In genomic region chr12:67522222-67522621, GRCh38 we compare ENCODE assay signal across 15 cellular contexts.
DNase-seq lines count a peak whose midpoint lies in the region; ATAC-seq and TF ChIP-seq lines count a peak whose summit lies in the region.
"Had no signal": no experiment of that assay in that cellular context is flagged by ENCODE, and none has a peak within 500 bp of the region (broad histone marks: within the 10 kb centered on the region; RNA-seq: fewer than 3 reads in every experiment).

No MANE protein-coding gene starts in this region.

- H4K91ac ChIP-seq in H9 (ENCODE audit: insufficient read length, low read depth, low read length) (no peak overlapping the region), trophoblast cell (ENCODE audit: low read depth, low read length) (no peak overlapping the region)

- no peak overlapping the region for H3K4ac ChIP-seq in H9 (ENCODE audit: low read depth, low read length)
- no peak overlapping the region for H3K4ac ChIP-seq in trophoblast cell (ENCODE audit: low read depth, low read length)

- no CpG with 5 or more reads among the region's 5 CpGs for WGBS in H9 (ENCODE audit: extremely low coverage, insufficient read length, low lambda C conversion rate)
- WGBS in trophoblast cell (ENCODE audit: extremely low coverage, insufficient coverage, insufficient read length), result no CpG with 5 or more reads among the region's 5 CpGs

- no peaks in the 10 kb centered on the region for H4K20me1 ChIP-seq in H9 (ENCODE audit: control insufficient read depth, insufficient read depth, insufficient read length)

- H3K4me3 Mint-ChIP-seq in H9 (no peak overlapping the region; a peak in 1 of 5 replicates), natural killer cell (no peak overlapping the region)
- H3K4me3 Mint-ChIP-seq: CD4-positive, alpha-beta memory T cell; GM23338; HFFc6 had no signal

- H3K27ac ChIP-seq in H9 (ENCODE audit: insufficient read length, low read depth, low read length) (no peak overlapping the region), trophoblast cell (ENCODE audit: low read depth, low read length) (peak overlapping the region; percentile 66)

- H3K23me2 ChIP-seq in H9 (ENCODE audit: insufficient read length, low read depth, low read length, poor library complexity, severe bottlenecking), result no peaks in the 10 kb centered on the region

- intact Hi-C loops in natural killer cell (cut with micrococcal nuclease), result no loop called here

- no peak overlapping the region for H3K56ac ChIP-seq in H9 (ENCODE audit: insufficient read length, low read depth, low read length)

- no peak overlapping the region for H4K12ac ChIP-seq in trophoblast cell (ENCODE audit: low read depth, low read length)

- no peaks in the 10 kb centered on the region for H3K27me3 ChIP-seq in H9 (ENCODE audit: insufficient read depth, low read length)
- no peaks in the 10 kb centered on the region for H3K27me3 ChIP-seq in trophoblast cell (ENCODE audit: insufficient read depth, low read length)

- H2AK5ac ChIP-seq in H9 (ENCODE audit: insufficient read length, low read length), result no peak overlapping the region
- H2AK5ac ChIP-seq in trophoblast cell (ENCODE audit: low read length), result no peak overlapping the region

- H3K27me3 Mint-ChIP-seq in H9 (ENCODE audit: low read depth) (no peaks in the 10 kb centered on the region; the same call in 1 of the 2 replicates), natural killer cell (ENCODE audit: low read depth in 2 of 2) (no peaks in the 10 kb centered on the region)
- H3K27me3 Mint-ChIP-seq: CD4-positive, alpha-beta memory T cell had no signal

- H2BK12ac ChIP-seq in H9 (ENCODE audit: insufficient read length, low read depth, low read length) (no peak overlapping the region), trophoblast cell (ENCODE audit: low read length) (no peak overlapping the region)

- H3K36me3 Mint-ChIP-seq in H9 (ENCODE audit: insufficient read depth in 1 of 3, low read depth in 3 of 3), result no peaks in the 10 kb centered on the region
- no peaks in the 10 kb centered on the region for H3K36me3 Mint-ChIP-seq in natural killer cell
- H3K36me3 Mint-ChIP-seq: CD4-positive, alpha-beta memory T cell had no signal

- H3K9me3 ChIP-seq in H9 (ENCODE audit: control insufficient read depth, low read depth, low read length), result no peaks in the 10 kb centered on the region
- H3K9me3 ChIP-seq in trophoblast cell (ENCODE audit: insufficient read depth, low read depth, low read length), result no peaks in the 10 kb centered on the region
- H3K9me3 ChIP-seq: HAP-1 had no signal

- no peak overlapping the region for H4K5ac ChIP-seq in H9 (ENCODE audit: insufficient read length, low read depth, low read length)

- no peak overlapping the region for H3T11ph ChIP-seq in H9 (ENCODE audit: low read length)

- H3K4me2 ChIP-seq in H9 (ENCODE audit: insufficient read depth, insufficient read length, low read length), result no peak overlapping the region
- H3K4me2 ChIP-seq in trophoblast cell (ENCODE audit: low read length), result peak overlapping the region; percentile 6
- H3K4me2 ChIP-seq: GM23338 had no signal

- H3K4me1 Mint-ChIP-seq in H9, result peaks cover 55 to 67% of the 10 kb centered on the region in 2 experiments
- H3K4me1 Mint-ChIP-seq in natural killer cell, result peaks cover 8 to 15% of the 10 kb centered on the region in 2 donors

- H4K8ac ChIP-seq in H9 (replicated peaks; ENCODE audit: insufficient read length, low read depth, low read length) (no peak overlapping the region), trophoblast cell (ENCODE audit: low read depth, low read length) (no peak overlapping the region)

- H2BK5ac ChIP-seq in H9 (ENCODE audit: insufficient read length, low read length) (no peak overlapping the region), trophoblast cell (ENCODE audit: low read depth, low read length, poor library complexity) (no peak overlapping the region)

- DNase-seq in H9, result no peak
- peak; percentile 71 for DNase-seq in islet precursor cell
- DNase-seq in trophoblast cell, result no peak
- DNase-seq in NCI-H146 (lab: John Stamatoyannopoulos, UW), result no peak
- DNase-seq in natural killer cell, result no peak
- DNase-seq in NCI-H226, result no peak
- DNase-seq: C1 segment of cervical spinal cord; Calu3; CD4-positive, alpha-beta memory T cell; COR-L47; DMS79 treated with DMSO at 0.1 percent for 48 hours; HFFc6 had no signal

- TF ChIP-seq CTCF in H9 (conservative IDR thresholded peaks at IDR 0.05) (no peak), natural killer cell (IDR thresholded peaks at IDR 0.05) (no peak)

- no peak overlapping the region for H2AFZ ChIP-seq in H9 (ENCODE audit: low read length)
- no peak overlapping the region for H2AFZ ChIP-seq in trophoblast cell (ENCODE audit: insufficient read depth, low read length, poor library complexity)
- H2AFZ ChIP-seq: GM23338 had no signal

- H3K79me2 ChIP-seq in H9 (ENCODE audit: insufficient read depth, low read length), result no peaks in the 10 kb centered on the region
- H3K79me2 ChIP-seq in trophoblast cell (ENCODE audit: control insufficient read depth, insufficient read depth, low read length, poor library complexity), result no peaks in the 10 kb centered on the region

- H3K9me3 Mint-ChIP-seq in H9, result no peaks in the 10 kb centered on the region
- no peaks in the 10 kb centered on the region for H3K9me3 Mint-ChIP-seq in natural killer cell
- H3K9me3 Mint-ChIP-seq: CD4-positive, alpha-beta memory T cell; GM23338; HFFc6 had no signal

- H3K9ac ChIP-seq in H9 (ENCODE audit: extremely low read depth, insufficient read length, low read length) (no peak overlapping the region), trophoblast cell (ENCODE audit: low read length) (no peak overlapping the region)

- no peak overlapping the region for H3K23ac ChIP-seq in H9 (ENCODE audit: insufficient read length, low read depth, low read length)
- H3K23ac ChIP-seq in trophoblast cell (ENCODE audit: low read length), result no peak overlapping the region

- no peak overlapping the region for H2BK120ac ChIP-seq in H9 (ENCODE audit: low read depth, low read length, poor library complexity, severe bottlenecking)
- no peak overlapping the region for H2BK120ac ChIP-seq in trophoblast cell (ENCODE audit: insufficient read depth, low read length, poor library complexity)

- H3K36me3 ChIP-seq in trophoblast cell (ENCODE audit: control insufficient read depth in 1 of 2, insufficient read depth in 2 of 2, low read length in 2 of 2), result no peaks in the 10 kb centered on the region
- H3K36me3 ChIP-seq: HAP-1 had no signal

- 0 out of 2 replicates have a peak overlapping the region, but pooled peaks have one; percentile 20 for H2BK15ac ChIP-seq in H9 (ENCODE audit: low read depth, low read length)

- H3K4me3 ChIP-seq in trophoblast cell (ENCODE audit: low read depth, low read length), result no peak overlapping the region
- H3K4me3 ChIP-seq: GM23338, HAP-1 had no signal

- no peak overlapping the region for H3K18ac ChIP-seq in H9 (ENCODE audit: insufficient read length, low read depth, low read length)
- H3K18ac ChIP-seq in trophoblast cell (ENCODE audit: low read length), result no peak overlapping the region

- H3K27ac Mint-ChIP-seq in H9 (no peak overlapping the region), natural killer cell (no peak overlapping the region)
- H3K27ac Mint-ChIP-seq: CD4-positive, alpha-beta memory T cell; GM23338; HFFc6 had no signal

- H3K4me1 ChIP-seq in H9 (ENCODE audit: insufficient read depth, low read length) (peaks cover 12% of the 10 kb centered on the region; the same call in 1 of the 2 replicates), trophoblast cell (ENCODE audit: control insufficient read depth in 1 of 2, insufficient read depth in 2 of 2, low read length in 2 of 2) (peaks cover 4 to 6% of the 10 kb centered on the region in 2 experiments)
- H3K4me1 ChIP-seq: HAP-1 had no signal

- H3K79me1 ChIP-seq in H9 (ENCODE audit: insufficient read depth, low read depth, low read length, poor library complexity, severe bottlenecking), result no peaks in the 10 kb centered on the region
- no peaks in the 10 kb centered on the region for H3K79me1 ChIP-seq in trophoblast cell (ENCODE audit: low read length)

- H3K14ac ChIP-seq in H9 (ENCODE audit: insufficient read depth, low read length) (no peak overlapping the region), trophoblast cell (ENCODE audit: low read length) (no peak overlapping the region)

- ATAC-seq in GM19452 (IDR thresholded peaks at IDR 0.05; ENCODE audit: unreplicated experiment) (no peak), natural killer cell (no peak)
- ATAC-seq: GM23338 had no signal

- no peak overlapping the region for H2BK20ac ChIP-seq in H9 (ENCODE audit: low read depth, low read length, poor library complexity, severe bottlenecking)
